ENCODE assay signal across 17 cellular contexts in genomic region chr16:89174877-89175276, GRCh38. TPM values are rescaled to one million over a fixed set of nuclear protein-coding genes. Genes with fewer than 3 reads are reported as not detected.
DNase-seq lines count a peak whose midpoint lies in the region; ATAC-seq and TF ChIP-seq lines count a peak whose summit lies in the region.
"Had no signal": no experiment of that assay in that cellular context is flagged by ENCODE, and none has a peak within 500 bp of the region (broad histone marks: within the 10 kb centered on the region; RNA-seq: fewer than 3 reads in every experiment).

No MANE protein-coding gene starts in this region.

- TF ChIP-seq EP300 in transverse colon (IDR thresholded peaks at IDR 0.05; ENCODE audit: low read depth), result no peak

- peak overlapping the region in 7 of 11 experiments; percentile 48 to 79 (median 63); a peak in 14 of 22 replicates for H3K27ac ChIP-seq in BLaER1 treated with 17β-estradiol and CSF1 and Interleukin-3, amounts not matched to agents 10 nM and 100 nM
- no peak overlapping the region for H3K27ac ChIP-seq in transverse colon
- H3K27ac ChIP-seq: A549, PC-9, SK-N-MC had no signal

- no peaks in the 10 kb centered on the region for H3K9me3 Mint-ChIP-seq in chondrocyte (ENCODE audit: low read depth)

- no peaks in the 10 kb centered on the region for H3K9me3 ChIP-seq in BLaER1 treated with 17β-estradiol and CSF1 and Interleukin-3, amounts not matched to agents 10 nM and 100 nM (replicated peaks in 1 of 11)
- H3K9me3 ChIP-seq in NT2/D1 (ENCODE audit: insufficient read depth, low read length), result no peaks in the 10 kb centered on the region
- no peaks in the 10 kb centered on the region for H3K9me3 ChIP-seq in transverse colon
- H3K9me3 ChIP-seq: A549, Caco-2 had no signal

- ATAC-seq in left lobe of liver, result peak; percentile 33
- ATAC-seq: A549 had no signal

- H3K4me2 ChIP-seq in BLaER1 treated with 17β-estradiol and CSF1 and Interleukin-3, amounts not matched to agents 10 nM and 100 nM, result peak overlapping the region; percentile 76 to 96 (median 88)
- H3K4me2 ChIP-seq: A549, PC-9 had no signal

- 47% methylated on average over 14 of the region's 14 CpGs; no CpG with 5 or more reads in 1 of the 2 donors for WGBS in transverse colon (ENCODE audit: low coverage in 1 of 2), 2 donors

- no peaks in the 10 kb centered on the region for H3K36me3 ChIP-seq in BLaER1 treated with 17β-estradiol and CSF1 and Interleukin-3, amounts not matched to agents 10 nM and 100 nM
- no peaks in the 10 kb centered on the region for H3K36me3 ChIP-seq in NT2/D1 (ENCODE audit: insufficient read depth, insufficient read length, low read length)
- H3K36me3 ChIP-seq in transverse colon, result no peaks in the 10 kb centered on the region

- no peak for TF ChIP-seq POLR2A in transverse colon (IDR thresholded peaks at IDR 0.05)

- in situ Hi-C loops in transverse colon (cut with MboI; ENCODE audit: low pct_ligation_motif_present in 1 of 4, low pct_unique_long_range_greater_than_20kb in 1 of 4, low sequenced_read_pairs in 3 of 4), result loop anchor here in 2 of 4 donors (25.0 kb wide), 1 partner anchor 238 kb away; no protein-coding TSS in a partner anchor

- H3K27me3 ChIP-seq in BLaER1 treated with 17β-estradiol and CSF1 and Interleukin-3, amounts not matched to agents 10 nM and 100 nM, result peaks cover 0 to 12% (median 0%) of the 10 kb centered on the region in 11 experiments; a peak in 9 of 22 replicates
- H3K27me3 ChIP-seq in NT2/D1 (ENCODE audit: insufficient read depth, insufficient read length), result peaks cover 23% of the 10 kb centered on the region
- H3K27me3 ChIP-seq in transverse colon, result peaks cover 75% of the 10 kb centered on the region

- no peak for TF ChIP-seq CTCF in chondrocyte (IDR thresholded peaks at IDR 0.05)
- TF ChIP-seq CTCF in transverse colon (IDR thresholded peaks at IDR 0.05), result no peak
- TF ChIP-seq CTCF in GM10266 (IDR thresholded peaks at IDR 0.05; ENCODE audit: control insufficient read depth, insufficient read depth, low read depth, missing control alignments), result no peak

- H3K27me3 Mint-ChIP-seq in chondrocyte (ENCODE audit: low read depth), result no peaks in the 10 kb centered on the region

- intact Hi-C loops in transverse colon (cut with DNase I; ENCODE audit: low total_unique reads), result no loop called here

- H3K27ac Mint-ChIP-seq in chondrocyte (ENCODE audit: unreplicated experiment), result no peak overlapping the region

- H3K4me3 ChIP-seq in BLaER1 treated with 17β-estradiol and CSF1 and Interleukin-3, amounts not matched to agents 10 nM and 100 nM, result no peak overlapping the region; a peak in 2 of 20 replicates
- H3K4me3 ChIP-seq in NT2/D1 (ENCODE audit: insufficient read length, low read depth) (no peak overlapping the region), skeletal muscle cell (ENCODE audit: low read depth, low read length) (peak overlapping the region; percentile 37), transverse colon (no peak overlapping the region)
- H3K4me3 ChIP-seq: A549, PC-9, SK-N-MC had no signal

- H3K4me1 ChIP-seq in BLaER1 treated with 17β-estradiol and CSF1 and Interleukin-3, amounts not matched to agents 10 nM and 100 nM, result peaks cover 58 to 87% (median 72%) of the 10 kb centered on the region in 10 experiments
- peaks cover 50% of the 10 kb centered on the region for H3K4me1 ChIP-seq in NT2/D1 (ENCODE audit: insufficient read depth, insufficient read length)
- peaks cover 10 to 17% (median 13%) of the 10 kb centered on the region in 4 donors for H3K4me1 ChIP-seq in transverse colon

- no peak for DNase-seq in NT2/D1 (ENCODE audit: low read depth, low spot score)
- no peak for DNase-seq in left lobe of liver (ENCODE audit: low spot score)
- no peak for DNase-seq in skeletal muscle cell (ENCODE audit: low read depth)
- no peak for DNase-seq in chondrocyte (ENCODE audit: low spot score)
- no peak for DNase-seq in transverse colon
- DNase-seq in HuH-7.5 (ENCODE audit: low spot score), result no peak
- DNase-seq in GM10266 (ENCODE audit: extremely low spot score), result no peak
- DNase-seq: Caco-2, DMS53, HCEC 1CT, NCI-H1417 treated with DMSO at 0.1 percent for 48 hours, NCI-H2029 treated with DMSO at 0.1 percent for 48 hours, PC-9 had no signal

- H3K4me1 Mint-ChIP-seq in chondrocyte (ENCODE audit: low read depth), result peaks cover 15% of the 10 kb centered on the region

- H4K20me1 ChIP-seq in BLaER1 treated with 17β-estradiol and CSF1 and Interleukin-3, amounts not matched to agents 10 nM and 100 nM, result peaks cover 0 to 51% (median 10%) of the 10 kb centered on the region in 11 experiments; a peak in 10 of 22 replicates

- no peak overlapping the region for H3K4me3 Mint-ChIP-seq in chondrocyte (ENCODE audit: unreplicated experiment)

- peak overlapping the region in 7 of 11 experiments; percentile 21 to 67 (median 63); a peak in 11 of 22 replicates for H3K9ac ChIP-seq in BLaER1 treated with 17β-estradiol and CSF1 and Interleukin-3, amounts not matched to agents 10 nM and 100 nM
- H3K9ac ChIP-seq in NT2/D1 (ENCODE audit: insufficient read length, low read depth), result peak overlapping the region; percentile 36

- no peaks in the 10 kb centered on the region for H3K36me3 Mint-ChIP-seq in chondrocyte (ENCODE audit: low read depth)

RNA-seq across cellular contexts. Expression of gene CDH15, which starts 3.3 kb away (rescaled TPM):
- total RNA-seq in left lobe of liver, result 4.3 TPM
- total RNA-seq in chondrocyte, result 0.20 to 0.23 TPM in 2 of 3 replicates, not detected in the other
- total RNA-seq in transverse colon, result not detected
- total RNA-seq: Caco-2, HT1080, PC-9 had no signal

RNA-seq across cellular contexts. Expression of gene SLC22A31, which starts 25.5 kb away (rescaled TPM):
- total RNA-seq in left lobe of liver, result 0.30 TPM
- total RNA-seq in chondrocyte, result 0.40 to 0.94 TPM in 2 of 3 replicates, not detected in the other
- 1 to 10 TPM in 1 of 4 donors, not detected in 3; 1.3 TPM for total RNA-seq in transverse colon
- total RNA-seq: HT1080 had no signal

RNA-seq across cellular contexts. Expression of gene ZNF778, which starts 42.6 kb away (rescaled TPM):
- 5.3 TPM for total RNA-seq in left lobe of liver
- 5.8 to 7.7 TPM (median 6.6 TPM) in 3 replicates for total RNA-seq in chondrocyte
- total RNA-seq in transverse colon, result 10 to 100 TPM in 3 of 4 donors, 1 to 10 TPM in 1; 9.3 to 89.0 (median 13.4) TPM

Comparison
In these comparisons a context has a peak if more than half of its experiments do, and no peak if none do; other contexts are left out.
1. H3K27ac ChIP-seq: peak in BLaER1 treated with 17β-estradiol and CSF1 and Interleukin-3, amounts not matched to agents 10 nM and 100 nM (7 of 11); none in transverse colon (0 of 4).